ENCODE assay signal across 17 cellular contexts in genomic region chr2:60296219-60296955, GRCh38.
DNase-seq lines count a peak whose midpoint lies in the region; ATAC-seq and TF ChIP-seq lines count a peak whose summit lies in the region.
"Had no signal": no experiment of that assay in that cellular context is flagged by ENCODE, and none has a peak within 500 bp of the region (broad histone marks: within the 10 kb centered on the region; RNA-seq: fewer than 3 reads in every experiment).

No MANE protein-coding gene starts in this region.

- H3K36me3 ChIP-seq in esophagus (ENCODE audit: control insufficient read depth in 2 of 2, insufficient read depth in 2 of 2, low read length in 1 of 2) (no peaks in the 10 kb centered on the region), mucosa of descending colon (ENCODE audit: low read depth) (no peaks in the 10 kb centered on the region), vagina (no peaks in the 10 kb centered on the region)
- H3K36me3 ChIP-seq: BLaER1 treated with 17β-estradiol and CSF1 and Interleukin-3, amounts not matched to agents 10 nM and 100 nM had no signal

- no peaks in the 10 kb centered on the region for H3K27me3 ChIP-seq in esophagus (ENCODE audit: control insufficient read depth in 1 of 2, insufficient read depth in 2 of 2, low read length in 2 of 2)
- no peaks in the 10 kb centered on the region for H3K27me3 ChIP-seq in vagina
- H3K27me3 ChIP-seq: BLaER1 treated with 17β-estradiol and CSF1 and Interleukin-3, amounts not matched to agents 10 nM and 100 nM had no signal

- H3K27ac ChIP-seq in esophagus (ENCODE audit: low read depth in 2 of 2, low read length in 1 of 2), result peak overlapping the region; percentile 89 to 96
- H3K27ac ChIP-seq in vagina, result peak overlapping the region; percentile 56
- H3K27ac ChIP-seq: BLaER1 treated with 17β-estradiol and CSF1 and Interleukin-3, amounts not matched to agents 10 nM and 100 nM; PC-9 had no signal

- H3K4me1 ChIP-seq in esophagus (ENCODE audit: control insufficient read depth in 2 of 2, insufficient read depth in 2 of 2, low read length in 1 of 2) (peaks cover 0 to 22% of the 10 kb centered on the region in 2 donors), mucosa of descending colon (ENCODE audit: low read depth) (peaks cover 10% of the 10 kb centered on the region), vagina (no peaks in the 10 kb centered on the region)

- 59 to 69% methylated on average over 8 of the region's 8 CpGs for WGBS in esophagus, 2 donors

- DNase-seq in HT1080 (ENCODE audit: low read depth) (peak; percentile 56), mucosa of descending colon (no peak), vagina (ENCODE audit: extremely low spot score in 2 of 2) (no peak), NOMO-1 treated with DMSO at 0.1 percent for 48 hours (lab: John Stamatoyannopoulos, UW; ENCODE audit: unreplicated experiment) (no peak), GM19238 (ENCODE audit: insufficient read length, low spot score) (no peak)
- DNase-seq: Calu3; CD8-positive, alpha-beta T cell; KG1; NCI-H1105 treated with DMSO at 0.1 percent for 48 hours; NCI-H1694; NCI-H524; NCI-H82; PC-9; SIG-M5 had no signal

- no peak for TF ChIP-seq POLR2A in vagina (IDR thresholded peaks at IDR 0.05)

- H3K4me3 ChIP-seq in esophagus (ENCODE audit: low read depth in 1 of 2, low read length in 2 of 2) (no peak overlapping the region), mucosa of descending colon (no peak overlapping the region), vagina (no peak overlapping the region)
- H3K4me3 ChIP-seq: BLaER1 treated with 17β-estradiol and CSF1 and Interleukin-3, amounts not matched to agents 10 nM and 100 nM; PC-9 had no signal

- ATAC-seq in mucosa of descending colon, result peak; percentile 12
- ATAC-seq in GM18511 (IDR thresholded peaks at IDR 0.05; ENCODE audit: unreplicated experiment), result no peak
- ATAC-seq: CD8-positive, alpha-beta T cell had no signal

- H3K9me3 ChIP-seq in esophagus (ENCODE audit: control insufficient read depth in 2 of 2, insufficient read depth in 1 of 2, low read depth in 1 of 2, low read length in 1 of 2) (no peaks in the 10 kb centered on the region), mucosa of descending colon (no peaks in the 10 kb centered on the region), vagina (no peaks in the 10 kb centered on the region)
- H3K9me3 ChIP-seq: BLaER1 treated with 17β-estradiol and CSF1 and Interleukin-3, amounts not matched to agents 10 nM and 100 nM had no signal

- intact Hi-C loops in mucosa of descending colon (cut with DNase I, micrococcal nuclease), result no loop called here
- intact Hi-C loops in vagina (cut with DNase I), result no loop called here

- no peak for TF ChIP-seq CTCF in mucosa of descending colon (IDR thresholded peaks at IDR 0.05)
- TF ChIP-seq CTCF in vagina (IDR thresholded peaks at IDR 0.05), result no peak
